In genomic region chr11:900545-900944, GRCh38 we compare ENCODE assay signal across 19 cellular contexts. TPM values are rescaled to one million over a fixed set of nuclear protein-coding genes. Genes with fewer than 3 reads are reported as not detected.
DNase-seq lines count a peak whose midpoint lies in the region; ATAC-seq lines count a peak whose summit lies in the region.
"Had no signal": no experiment of that assay in that cellular context is flagged by ENCODE, and none has a peak within 500 bp of the region (broad histone marks: within the 10 kb centered on the region; RNA-seq: fewer than 3 reads in every experiment).

No MANE protein-coding gene starts in this region.

- no CpG with 5 or more reads among the region's 7 CpGs for WGBS in neuronal stem cell (ENCODE audit: extremely low coverage in 2 of 2, insufficient read length in 2 of 2, insufficient replicate concordance in 1 of 2), 2 donors

- no peak overlapping the region for H2AFZ ChIP-seq in neuronal stem cell (ENCODE audit: low read length)

- no peak overlapping the region for H3K18ac ChIP-seq in neuronal stem cell (ENCODE audit: low read length)

- H4K8ac ChIP-seq in neuronal stem cell (ENCODE audit: low read depth, low read length), result no peak overlapping the region

- no peak overlapping the region for H3K4ac ChIP-seq in neuronal stem cell (ENCODE audit: low read length)

- H3K79me1 ChIP-seq in neuronal stem cell (ENCODE audit: low read depth, low read length), result peaks cover 8% of the 10 kb centered on the region

- peak; percentile 54 for DNase-seq in G401 (ENCODE audit: low spot score)
- DNase-seq in cerebellum (ENCODE audit: low spot score), result peak; percentile 52
- DNase-seq in neuronal stem cell (ENCODE audit: low spot score), result no peak
- no peak for DNase-seq in NCI-H748 (lab: John Stamatoyannopoulos, UW; ENCODE audit: unreplicated experiment)
- DNase-seq: 8988T; ACHN; BE2C; CD4-positive, CD25-positive, alpha-beta regulatory T cell; CD8-positive, alpha-beta memory T cell; COR-L47; DMS 273 treated with DMSO at 0.1 percent for 48 hours; DMS153; DMS53; DMS79; DND-41; EL; GF-D8 had no signal

- no peak overlapping the region for H2BK15ac ChIP-seq in neuronal stem cell (ENCODE audit: low read length)

- H3K36me3 ChIP-seq in neuronal stem cell (replicated peaks in 1 of 2; ENCODE audit: control insufficient read depth in 2 of 2, insufficient read depth in 2 of 2, low read length in 2 of 2), result peaks cover 58 to 70% of the 10 kb centered on the region in 2 donors

- H3K4me3 ChIP-seq in neuronal stem cell (ENCODE audit: low read length in 2 of 2), result no peak overlapping the region
- H3K4me3 ChIP-seq: BLaER1 had no signal

- no peak overlapping the region for H3K27ac ChIP-seq in neuronal stem cell (replicated peaks; ENCODE audit: low read length)
- H3K27ac ChIP-seq: BLaER1 had no signal

- H4K91ac ChIP-seq in neuronal stem cell (ENCODE audit: low read depth, low read length, poor library complexity), result no peak overlapping the region

- ATAC-seq in GM21526 (IDR thresholded peaks at IDR 0.05; ENCODE audit: low FRiP score, unreplicated experiment), result no peak

- peak overlapping the region; percentile 65 for H3K23ac ChIP-seq in neuronal stem cell (ENCODE audit: low read depth, low read length, poor library complexity)

- peaks cover 0 to 5% of the 10 kb centered on the region in 2 donors for H3K9me3 ChIP-seq in neuronal stem cell (replicated peaks in 1 of 2; ENCODE audit: control insufficient read depth in 2 of 2, insufficient read depth in 1 of 2, low read depth in 1 of 2, low read length in 2 of 2)
- H3K9me3 ChIP-seq: BE2C, BLaER1 had no signal

- H3K27me3 ChIP-seq in neuronal stem cell (ENCODE audit: control insufficient read depth in 3 of 3, insufficient read depth in 3 of 3, low read depth in 1 of 3, low read length in 3 of 3), result no peaks in the 10 kb centered on the region
- H3K27me3 ChIP-seq: BE2C, BLaER1 had no signal

- H3K14ac ChIP-seq in neuronal stem cell (ENCODE audit: low read length), result no peak overlapping the region

- in situ Hi-C loops in G401 (cut with HindIII; ENCODE audit: low sequenced_read_pairs), result no loop called here

- no peak overlapping the region for H3K9ac ChIP-seq in neuronal stem cell (ENCODE audit: low read depth, low read length, poor library complexity)
- H3K9ac ChIP-seq: BLaER1 had no signal

- H2BK120ac ChIP-seq in neuronal stem cell (ENCODE audit: low read depth, low read length), result no peak overlapping the region

- H2AK5ac ChIP-seq in neuronal stem cell (ENCODE audit: low read depth, low read length), result no peak overlapping the region

- no peak overlapping the region for H2BK12ac ChIP-seq in neuronal stem cell (ENCODE audit: low read length)

- no peak overlapping the region for H2BK5ac ChIP-seq in neuronal stem cell (ENCODE audit: low read length)

- H3K4me1 ChIP-seq in neuronal stem cell (ENCODE audit: control insufficient read depth in 2 of 2, insufficient read depth in 1 of 2, low read depth in 1 of 2, low read length in 2 of 2), result no peaks in the 10 kb centered on the region
- H3K4me1 ChIP-seq: BE2C, BLaER1 had no signal

- no peak overlapping the region for H3K4me2 ChIP-seq in neuronal stem cell (ENCODE audit: insufficient read depth, low read length, poor library complexity, severe bottlenecking)
- H3K4me2 ChIP-seq: BLaER1 had no signal

RNA-seq across cellular contexts. Expression of gene CHID1, which starts 10.1 kb away (rescaled TPM):
- total RNA-seq in G401 (2014; rRNA removed; shearing (Covaris generic)), result 64.2 and 83.4 TPM in 2 replicates
- total RNA-seq in cerebellum, result 28.4 TPM
- 42.0 TPM for polyA plus RNA-seq in neuronal stem cell (2013, experiment 1 of 2)
- polyA plus RNA-seq in neuronal stem cell (2013, experiment 2 of 2), result 43.9 TPM

RNA-seq across cellular contexts. Expression of gene AP2A2, which starts 25.1 kb away (rescaled TPM):
- 47.5 and 57.1 TPM in 2 replicates for total RNA-seq in G401 (2014; rRNA removed; shearing (Covaris generic))
- 51.6 TPM for total RNA-seq in cerebellum
- 49.2 TPM for polyA plus RNA-seq in neuronal stem cell (2013, experiment 1 of 2)
- 52.4 TPM for polyA plus RNA-seq in neuronal stem cell (2013, experiment 2 of 2)

RNA-seq across cellular contexts. Expression of gene TSPAN4, which starts 57.9 kb away (rescaled TPM):
- total RNA-seq in G401 (2014; rRNA removed; shearing (Covaris generic)), result 182 and 224 TPM in 2 replicates
- total RNA-seq in cerebellum, result 34.8 TPM
- polyA plus RNA-seq in neuronal stem cell (2013, experiment 1 of 2), result 39.4 TPM
- 35.6 TPM for polyA plus RNA-seq in neuronal stem cell (2013, experiment 2 of 2)

RNA-seq across cellular contexts. Expression of gene POLR2L, which starts 58.2 kb away (rescaled TPM):
- 139 and 191 TPM in 2 replicates for total RNA-seq in G401 (2014; rRNA removed; shearing (Covaris generic))
- 23.7 TPM for total RNA-seq in cerebellum
- 129 TPM for polyA plus RNA-seq in neuronal stem cell (2013, experiment 1 of 2)
- polyA plus RNA-seq in neuronal stem cell (2013, experiment 2 of 2), result 129 TPM

Comparison
In these comparisons a context has a peak if more than half of its experiments do, and no peak if none do; other contexts are left out.
1. DNase-seq: peak in G401 (single experiment) and cerebellum (single experiment); none in neuronal stem cell (single experiment) and NCI-H748 (single experiment).